15 cellular contexts compared by ENCODE assay signal in the genomic region with DNA sequence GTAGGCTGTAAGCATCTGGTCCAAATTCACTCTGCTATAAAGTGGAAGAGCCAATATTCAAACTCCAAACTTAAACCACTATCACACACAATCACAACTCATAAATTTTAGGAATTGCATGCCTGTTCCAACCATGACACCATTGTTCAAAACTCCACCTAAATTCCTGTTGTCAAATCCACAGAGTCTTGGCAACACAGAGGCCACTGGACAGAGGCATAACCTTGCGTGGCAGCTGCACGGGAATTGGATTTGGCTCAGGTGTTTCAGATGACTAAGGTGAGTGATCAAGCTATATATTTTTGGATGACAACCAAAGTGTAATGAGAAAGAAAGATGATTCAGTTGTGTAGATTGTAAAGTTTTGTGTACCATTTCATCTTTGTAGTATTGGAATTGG.
"Had no signal": no experiment of that assay in that cellular context is flagged by ENCODE, and none has a peak within 500 bp of the region (broad histone marks: within the 10 kb centered on the region; RNA-seq: fewer than 3 reads in every experiment).

No MANE protein-coding gene starts in this region.

- H3K27ac ChIP-seq: body of pancreas, testis had no signal

- H3K4me1 ChIP-seq: body of pancreas, testis had no signal

- DNase-seq: activated CD4-positive, alpha-beta memory T cell treated with anti-CD3 and anti-CD28 coated beads, Interleukin-2, amount 10 ng/mL, durations not matched to agents 7 days and 5 days; activated CD4-positive, alpha-beta T cell treated with anti-CD3 and anti-CD28 coated beads for 36 hours; activated CD8-positive, alpha-beta memory T cell treated with anti-CD3 and anti-CD28 coated beads, Interleukin-2, amount 10 ng/mL, durations not matched to agents 7 days and 5 days; activated naive CD8-positive, alpha-beta T cell treated with anti-CD3 and anti-CD28 coated beads for 36 hours; amniotic stem cell; body of pancreas; central memory CD4-positive, alpha-beta T cell; erythroblast; midbrain; nephron progenitor cell; nucleus accumbens; stimulated activated CD4-positive, alpha-beta T cell treated with anti-CD3 and anti-CD28 coated beads, Interleukin-4, amount 100 ng/mL, for 4 hours; testis had no signal

- H3K9me3 ChIP-seq: body of pancreas, testis had no signal

- H3K27me3 ChIP-seq: body of pancreas, hepatocyte, testis had no signal

- H3K79me2 ChIP-seq: hepatocyte had no signal

- H3K4me2 ChIP-seq: hepatocyte had no signal

- H2AFZ ChIP-seq: hepatocyte had no signal

- H3K4me3 ChIP-seq: body of pancreas, hepatocyte, lung, testis had no signal
